In genomic region chr18:48917579-48918101, GRCh38 we compare ENCODE assay signal across 14 cellular contexts. TPM values are rescaled to one million over a fixed set of nuclear protein-coding genes. Genes with fewer than 3 reads are reported as not detected.
DNase-seq lines count a peak whose midpoint lies in the region; ATAC-seq and TF ChIP-seq lines count a peak whose summit lies in the region.
"Had no signal": no experiment of that assay in that cellular context is flagged by ENCODE, and none has a peak within 500 bp of the region (broad histone marks: within the 10 kb centered on the region; RNA-seq: fewer than 3 reads in every experiment).

No MANE protein-coding gene starts in this region.

- peak overlapping the region in 1 of 2 donors; percentile 19 for H3K27ac ChIP-seq in coronary artery
- H3K27ac ChIP-seq: esophagus muscularis mucosa, HL-60, pancreas had no signal

- H3K27ac Mint-ChIP-seq in osteocyte (ENCODE audit: unreplicated experiment), result peak overlapping the region; percentile 77
- H3K27ac Mint-ChIP-seq: activated naive CD4-positive, alpha-beta T cell treated with anti-CD3 and anti-CD28 coated beads, Interleukin-2, amount 10 ng/mL, durations not matched to agents 7 days and 5 days had no signal

- H3K4me1 Mint-ChIP-seq in osteocyte (ENCODE audit: unreplicated experiment), result peaks cover 46% of the 10 kb centered on the region

- TF ChIP-seq CTCF in coronary artery (IDR thresholded peaks at IDR 0.05) (no peak), osteocyte (IDR thresholded peaks at IDR 0.05) (no peak)

- peak; percentile 10 for ATAC-seq in GM21529 (IDR thresholded peaks at IDR 0.05; ENCODE audit: unreplicated experiment)
- ATAC-seq: pancreas had no signal

- H3K36me3 Mint-ChIP-seq in osteocyte (ENCODE audit: unreplicated experiment), result peaks cover 24% of the 10 kb centered on the region

- H3K27me3 Mint-ChIP-seq in osteocyte (ENCODE audit: unreplicated experiment), result no peaks in the 10 kb centered on the region

- no peak overlapping the region for H3K4me3 ChIP-seq in coronary artery
- H3K4me3 ChIP-seq: esophagus muscularis mucosa, lung, pancreas had no signal

- DNase-seq in MV-4-11 (lab: John Stamatoyannopoulos, UW), result peak; percentile 30
- DNase-seq in coronary artery (ENCODE audit: low spot score), result peak; percentile 55
- no peak for DNase-seq in osteocyte (ENCODE audit: extremely low spot score, unreplicated experiment)
- no peak for DNase-seq in DMS153 treated with DMSO at 0.1 percent for 48 hours (lab: John Stamatoyannopoulos, UW; ENCODE audit: unreplicated experiment)
- no peak for DNase-seq in GM19240 (ENCODE audit: insufficient read length, low spot score)
- DNase-seq in medulla oblongata (ENCODE audit: extremely low spot score), result no peak
- DNase-seq: activated naive CD4-positive, alpha-beta T cell treated with anti-CD3 and anti-CD28 coated beads, Interleukin-2, amount 10 ng/mL, durations not matched to agents 7 days and 5 days; central memory CD4-positive, alpha-beta T cell; pancreas; T1000 had no signal

- no peak overlapping the region for H3K4me3 Mint-ChIP-seq in osteocyte (ENCODE audit: unreplicated experiment)
- H3K4me3 Mint-ChIP-seq: activated naive CD4-positive, alpha-beta T cell treated with anti-CD3 and anti-CD28 coated beads, Interleukin-2, amount 10 ng/mL, durations not matched to agents 7 days and 5 days had no signal

- H3K9me3 Mint-ChIP-seq in osteocyte (ENCODE audit: unreplicated experiment), result no peaks in the 10 kb centered on the region
- H3K9me3 Mint-ChIP-seq: activated naive CD4-positive, alpha-beta T cell treated with anti-CD3 and anti-CD28 coated beads, Interleukin-2, amount 10 ng/mL, durations not matched to agents 7 days and 5 days had no signal

RNA-seq across cellular contexts. Expression of gene SMAD7, which starts 33.1 kb away (rescaled TPM):
- 53.6 and 55.8 TPM in 2 replicates for total RNA-seq in osteocyte

Comparison
In these comparisons a context has a peak if more than half of its experiments do, and no peak if none do; other contexts are left out.
1. DNase-seq: peak in MV-4-11 (single experiment) and coronary artery (single experiment); none in osteocyte (single experiment), DMS153 treated with DMSO at 0.1 percent for 48 hours (single experiment), GM19240 (single experiment) and medulla oblongata (single experiment).